Comparison of ENCODE assay signal across 22 cellular contexts in the genomic region with DNA sequence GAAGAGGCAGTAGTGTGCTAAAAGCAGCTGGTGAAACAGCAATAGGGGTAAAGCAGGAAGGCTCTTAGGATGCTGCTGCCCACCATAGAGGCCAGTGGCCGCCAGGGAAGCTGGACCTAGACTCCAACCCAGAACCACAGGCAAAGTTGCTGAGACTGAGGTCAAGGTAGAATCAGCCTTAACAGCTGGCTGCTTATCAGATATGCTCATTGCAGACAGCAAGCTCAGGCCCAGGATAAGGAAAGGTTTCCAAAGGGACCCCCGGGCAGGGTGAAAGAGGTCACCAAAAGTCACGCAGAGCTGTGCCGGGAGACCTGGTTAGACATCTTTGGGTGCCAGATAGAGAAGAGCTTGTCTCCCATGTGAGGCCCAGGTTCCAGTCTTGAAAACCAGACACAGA.
"Had no signal": no experiment of that assay in that cellular context is flagged by ENCODE, and none has a peak within 500 bp of the region (broad histone marks: within the 10 kb centered on the region; RNA-seq: fewer than 3 reads in every experiment).

No MANE protein-coding gene starts in this region.

- H3K4me1 Mint-ChIP-seq: central memory CD8-positive, alpha-beta T cell; mesothelial cell of epicardium; neural crest cell had no signal

- H3K27ac Mint-ChIP-seq: effector memory CD8-positive, alpha-beta T cell; memory B cell; mesothelial cell of epicardium; natural killer cell had no signal

- H3K4me1 ChIP-seq: esophagus squamous epithelium, gastroesophageal sphincter, left ventricle myocardium inferior, suprapubic skin, tibial artery had no signal

- H3K27ac ChIP-seq: epithelial cell of prostate, esophagus squamous epithelium, gastroesophageal sphincter, left ventricle myocardium inferior, lower lobe of right lung, ovary, suprapubic skin, tibial artery had no signal

- H3K9me3 ChIP-seq: esophagus squamous epithelium, gastroesophageal sphincter, left ventricle myocardium inferior, lower lobe of right lung, ovary, suprapubic skin, tibial artery had no signal

- H3K4me3 Mint-ChIP-seq: central memory CD8-positive, alpha-beta T cell; effector memory CD8-positive, alpha-beta T cell; memory B cell; mesothelial cell of epicardium; natural killer cell; neural crest cell had no signal

- H3K36me3 Mint-ChIP-seq: memory B cell had no signal

- H3K27me3 ChIP-seq: esophagus squamous epithelium, gastroesophageal sphincter, ovary, suprapubic skin, tibial artery had no signal

- H3K9me3 Mint-ChIP-seq: central memory CD8-positive, alpha-beta T cell; effector memory CD8-positive, alpha-beta T cell; memory B cell; mesothelial cell of epicardium; natural killer cell; neural crest cell had no signal

- DNase-seq: effector memory CD8-positive, alpha-beta T cell; esophagus squamous epithelium; foreskin fibroblast; glutamatergic neuron; islet precursor cell; left cardiac atrium; left ventricle myocardium inferior; lower lobe of right lung; natural killer cell; nucleus accumbens; ovary; stimulated activated CD4-positive, alpha-beta T cell treated with anti-CD3 and anti-CD28 coated beads, Interleukin-4, amount 100 ng/mL, for 1 hour; stimulated activated naive CD4-positive, alpha-beta T cell treated with Interleukin-2 at 50 U/mL for 16 hours had no signal

- H3K27me3 Mint-ChIP-seq: central memory CD8-positive, alpha-beta T cell; effector memory CD8-positive, alpha-beta T cell had no signal

- H3K36me3 ChIP-seq: left ventricle myocardium inferior, ovary had no signal

- H3K4me3 ChIP-seq: esophagus squamous epithelium, gastroesophageal sphincter, left ventricle myocardium inferior, lower lobe of right lung, ovary, smooth muscle cell, suprapubic skin, tibial artery had no signal
